ENCODE assay signal across 1 cellular context in genomic region chr1:40384413-40384762, GRCh38.
TF ChIP-seq lines count a peak whose summit lies in the region.

No MANE protein-coding gene starts in this region.

TF ChIP-seq in liver, 16 proteins besides CTCF, POLR2A, EP300 and RAD21 (continued from another document):
- no peak for TF ChIP-seq REST (IDR thresholded peaks at IDR 0.05)
